11 cellular contexts compared by ENCODE assay signal in the genomic region with DNA sequence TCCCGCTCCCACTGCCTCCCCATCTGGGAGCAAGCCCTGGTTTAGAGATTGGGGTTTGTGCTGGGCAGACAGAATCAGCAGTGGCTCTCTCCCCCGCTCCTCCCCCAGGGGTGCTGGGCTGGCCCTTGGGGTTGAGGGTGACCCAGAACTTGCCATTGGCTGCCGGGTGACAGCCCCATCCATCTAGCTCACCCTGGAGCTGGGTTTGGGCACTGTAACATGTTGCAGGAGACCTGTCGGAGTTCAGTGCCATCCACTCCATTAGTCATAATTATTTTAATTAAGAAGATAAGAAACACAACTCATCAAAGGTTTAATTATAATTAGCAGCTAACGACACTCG.
DNase-seq lines count a peak whose midpoint lies in the region; ATAC-seq, FAIRE-seq and TF ChIP-seq lines count a peak whose summit lies in the region.
"Had no signal": no experiment of that assay in that cellular context is flagged by ENCODE, and none has a peak within 500 bp of the region (broad histone marks: within the 10 kb centered on the region; RNA-seq: fewer than 3 reads in every experiment).

No MANE protein-coding gene starts in this region.

- no TSS peak for BruUV-seq in mammary epithelial cell (replicated peaks; lab: Mats Ljungman, UMichigan)

- ATAC-seq in GM18519 (IDR thresholded peaks at IDR 0.05; ENCODE audit: low FRiP score, unreplicated experiment) (no peak), HG02610 (IDR thresholded peaks at IDR 0.05; ENCODE audit: unreplicated experiment) (no peak)

- H3K9ac ChIP-seq in mammary epithelial cell (ENCODE audit: insufficient read depth, low read length) = no peak overlapping the region
- peak overlapping the region; percentile 85 for H3K9ac ChIP-seq in smooth muscle cell (ENCODE audit: low read depth)

- DNase-seq in mammary epithelial cell (no peak), smooth muscle cell (lab: John Stamatoyannopoulos, UW; ENCODE audit: unreplicated experiment) (no peak), NCI-H187 (lab: John Stamatoyannopoulos, UW) (no peak), RCC 7860 (ENCODE audit: low spot score) (no peak)
- DNase-seq: foreskin keratinocyte; natural killer cell; stimulated activated CD4-positive, alpha-beta T cell treated with anti-CD3 and anti-CD28 coated beads, Interleukin-15, amount 100 ng/mL, for 24 hours had no signal

- WGBS in mammary epithelial cell (ENCODE audit: low coverage, missing lambda C conversion rate) = 66% methylated on average over 4 of the region's 6 CpGs
- 94 to 100% methylated on average over 3 to 4 of the region's 6 CpGs for WGBS in mesodermal cell (ENCODE audit: insufficient coverage in 2 of 2), 2 experiments
- 80% methylated on average over 6 of the region's 6 CpGs for WGBS in smooth muscle cell (ENCODE audit: low lambda C conversion rate)

- CTCF ChIA-PET in HEK293 (lab: Yijun Ruan, JAX) = interaction anchor here (1.7 kb wide), 1 partner anchor 18 kb away, joined by 9 read pairs; no protein-coding TSS in a partner anchor
- CTCF ChIA-PET in mammary epithelial cell (lab: Charles Lee; ENCODE audit: low non-redundant PET) = no interaction called here

- H3K9me3 ChIP-seq in HEK293 (ENCODE audit: control insufficient read depth, insufficient read depth, low read depth, low read length) (no peaks in the 10 kb centered on the region), mammary epithelial cell (replicated peaks; ENCODE audit: insufficient read depth, low read length) (no peaks in the 10 kb centered on the region), mesodermal cell (ENCODE audit: control insufficient read depth, low read length) (no peaks in the 10 kb centered on the region), smooth muscle cell (replicated peaks; ENCODE audit: low read depth) (no peaks in the 10 kb centered on the region)

- H3K4me3 ChIP-seq in HEK293 (ENCODE audit: low read depth, low read length) (no peak overlapping the region), mammary epithelial cell (replicated peaks in 1 of 3; ENCODE audit: insufficient read depth in 1 of 3, low read depth in 2 of 3, low read length in 3 of 3) (no peak overlapping the region), mesodermal cell (ENCODE audit: extremely low read depth, insufficient read depth, low read length, poor library complexity, severe bottlenecking) (no peak overlapping the region), smooth muscle cell (no peak overlapping the region)

- POLR2A ChIA-PET in HEK293 (lab: Yijun Ruan, JAX) = interaction anchor here (0.7 to 1.0 kb wide), 3 partner anchors 8 to 19 kb away, joined by 3 to 6 read pairs (median 4); no protein-coding TSS in a partner anchor

- no peak for FAIRE-seq in RCC 7860 (lab: Jason Lieb, UNC)

- H3K4me2 ChIP-seq in mammary epithelial cell (ENCODE audit: insufficient read depth, low read depth, low read length) (peak overlapping the region; percentile 90), smooth muscle cell (peak overlapping the region; percentile 84)

- no peaks in the 10 kb centered on the region for H3F3A ChIP-seq in smooth muscle cell (ENCODE audit: low read depth)

- no peaks in the 10 kb centered on the region for H3K36me3 ChIP-seq in HEK293 (ENCODE audit: control insufficient read depth in 2 of 2, insufficient read depth in 1 of 2, low read length in 2 of 2)
- no peaks in the 10 kb centered on the region for H3K36me3 ChIP-seq in mammary epithelial cell (ENCODE audit: insufficient read depth, low read length)
- H3K36me3 ChIP-seq in mesodermal cell (ENCODE audit: control insufficient read depth, insufficient read depth, low read length) = no peaks in the 10 kb centered on the region
- H3K36me3 ChIP-seq in smooth muscle cell (ENCODE audit: low read depth) = no peaks in the 10 kb centered on the region

- intact Hi-C loops in mammary epithelial cell (cut with micrococcal nuclease) = loop anchor here (1.0 kb wide), 1 partner anchor 19 kb away; no protein-coding TSS in a partner anchor

- peak overlapping the region; percentile 83 for H2AFZ ChIP-seq in mammary epithelial cell (ENCODE audit: low read depth, low read length)
- H2AFZ ChIP-seq in smooth muscle cell (ENCODE audit: low read depth) = no peak overlapping the region

- no peaks in the 10 kb centered on the region for H4K20me1 ChIP-seq in mammary epithelial cell (ENCODE audit: insufficient read depth, low read length)
- no peaks in the 10 kb centered on the region for H4K20me1 ChIP-seq in smooth muscle cell (ENCODE audit: low read depth)

- H3K4me1 ChIP-seq in HEK293 (ENCODE audit: control insufficient read depth, insufficient read depth, low read length) = peaks cover 4% of the 10 kb centered on the region; the same call in 1 of the 2 replicates
- peaks cover 41% of the 10 kb centered on the region for H3K4me1 ChIP-seq in mammary epithelial cell (ENCODE audit: insufficient read depth, low read length)
- H3K4me1 ChIP-seq in mesodermal cell (ENCODE audit: control insufficient read depth, insufficient read depth, low read length, poor library complexity, severe bottlenecking) = peaks cover 20% of the 10 kb centered on the region
- H3K4me1 ChIP-seq in smooth muscle cell (ENCODE audit: low read depth) = peaks cover 7% of the 10 kb centered on the region

- H3K27ac ChIP-seq in HEK293 (ENCODE audit: extremely low read depth, low read depth, low read length) (no peak overlapping the region), mammary epithelial cell (ENCODE audit: insufficient read depth, low read depth, low read length) (peak overlapping the region; percentile 30), mesodermal cell (ENCODE audit: low read depth, low read length, severe bottlenecking) (peak overlapping the region; percentile 95), smooth muscle cell (ENCODE audit: low read depth) (peak overlapping the region; percentile 87)

- no peak for TF ChIP-seq CTCF in HEK293 (tag by site-specific recombination; IDR thresholded peaks at IDR 0.05)
- TF ChIP-seq CTCF in mammary epithelial cell (conservative IDR thresholded peaks at IDR 0.05 in 1 of 2, IDR thresholded peaks at IDR 0.05 in 1 of 2; ENCODE audit: extremely low read depth in 1 of 2, insufficient read depth in 1 of 2, low read depth in 1 of 2, low read length in 2 of 2) = no peak
- no peak for TF ChIP-seq CTCF in smooth muscle cell (IDR thresholded peaks at IDR 0.05; ENCODE audit: borderline replicate concordance, insufficient read depth, poor library complexity, severe bottlenecking)

- peaks cover 8% of the 10 kb centered on the region for H3K79me2 ChIP-seq in mammary epithelial cell (ENCODE audit: insufficient read depth, low read length)
- H3K79me2 ChIP-seq in smooth muscle cell (ENCODE audit: low read depth) = no peaks in the 10 kb centered on the region

- dilution Hi-C loops in mammary epithelial cell (cut with HindIII; ENCODE audit: low sequenced_read_pairs) = no loop called here

- in situ Hi-C loops in mammary epithelial cell (cut with MboI; ENCODE audit: low sequenced_read_pairs in 2 of 2) = no loop called here

- H3K27me3 ChIP-seq in mammary epithelial cell (ENCODE audit: insufficient read depth, low read length) = no peaks in the 10 kb centered on the region
- no peaks in the 10 kb centered on the region for H3K27me3 ChIP-seq in smooth muscle cell (ENCODE audit: low read depth)
- H3K27me3 ChIP-seq: foreskin keratinocyte had no signal

TF ChIP-seq in HEK293, 187 proteins besides CTCF, POLR2A, EP300 and RAD21:
- TF ChIP-seq ZNF302 (tag by site-specific recombination; IDR thresholded peaks at IDR 0.05; ENCODE audit: low read depth) (no peak), SCRT2 (tag by site-specific recombination; IDR thresholded peaks at IDR 0.05) (peak; percentile 39; the same call in 1 of the 2 replicates)
